ENCODE assay signal across 1 cellular context in the genomic region with DNA sequence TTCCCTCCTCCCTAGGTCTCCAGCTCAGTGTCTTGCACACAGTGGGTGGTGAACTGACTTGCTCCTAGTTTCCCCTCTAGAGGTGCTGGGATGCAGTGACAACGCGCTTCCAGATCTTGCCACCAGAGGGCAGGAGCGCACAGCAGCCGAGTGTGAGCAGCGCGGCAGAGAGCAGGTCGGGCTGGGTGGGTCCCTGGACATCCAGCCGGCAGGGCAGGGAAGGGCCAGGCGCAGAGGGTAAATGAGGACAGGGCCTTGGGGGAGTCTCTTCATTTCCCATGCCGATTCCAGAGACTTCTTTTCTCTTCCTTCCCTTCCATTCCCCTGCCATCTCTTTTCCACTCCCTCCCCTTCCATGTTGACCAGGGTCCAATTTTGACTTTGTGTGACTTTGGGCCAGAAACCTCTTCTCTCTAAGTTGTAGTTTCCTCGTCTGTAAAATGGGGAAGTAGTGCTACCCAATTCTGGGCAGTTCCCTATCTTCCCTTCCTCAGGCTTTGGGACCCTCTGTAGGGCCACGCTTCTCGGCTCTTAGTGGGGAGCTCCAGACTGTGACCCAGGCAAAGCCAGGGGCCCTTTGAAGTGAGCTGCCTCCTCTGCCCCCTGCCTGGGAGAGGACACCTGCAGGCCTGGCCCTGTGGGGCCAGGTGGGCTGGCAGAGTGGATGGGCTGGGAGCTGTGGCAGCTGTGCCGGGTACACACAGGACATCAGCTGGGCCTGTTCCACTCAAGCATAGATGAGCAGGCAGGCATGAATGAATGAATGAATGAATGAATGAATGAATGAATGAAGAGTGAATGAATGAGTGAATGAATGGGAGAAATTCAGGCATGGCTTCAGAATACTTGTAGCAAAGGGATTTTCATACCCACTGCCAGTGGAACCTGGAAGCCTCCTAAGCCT.
TF ChIP-seq lines count a peak whose summit lies in the region.

No MANE protein-coding gene starts in this region.

TF ChIP-seq in HEK293, 187 proteins besides CTCF, POLR2A, EP300 and RAD21 (continued from another document):
- TF ChIP-seq, protein P1, sequence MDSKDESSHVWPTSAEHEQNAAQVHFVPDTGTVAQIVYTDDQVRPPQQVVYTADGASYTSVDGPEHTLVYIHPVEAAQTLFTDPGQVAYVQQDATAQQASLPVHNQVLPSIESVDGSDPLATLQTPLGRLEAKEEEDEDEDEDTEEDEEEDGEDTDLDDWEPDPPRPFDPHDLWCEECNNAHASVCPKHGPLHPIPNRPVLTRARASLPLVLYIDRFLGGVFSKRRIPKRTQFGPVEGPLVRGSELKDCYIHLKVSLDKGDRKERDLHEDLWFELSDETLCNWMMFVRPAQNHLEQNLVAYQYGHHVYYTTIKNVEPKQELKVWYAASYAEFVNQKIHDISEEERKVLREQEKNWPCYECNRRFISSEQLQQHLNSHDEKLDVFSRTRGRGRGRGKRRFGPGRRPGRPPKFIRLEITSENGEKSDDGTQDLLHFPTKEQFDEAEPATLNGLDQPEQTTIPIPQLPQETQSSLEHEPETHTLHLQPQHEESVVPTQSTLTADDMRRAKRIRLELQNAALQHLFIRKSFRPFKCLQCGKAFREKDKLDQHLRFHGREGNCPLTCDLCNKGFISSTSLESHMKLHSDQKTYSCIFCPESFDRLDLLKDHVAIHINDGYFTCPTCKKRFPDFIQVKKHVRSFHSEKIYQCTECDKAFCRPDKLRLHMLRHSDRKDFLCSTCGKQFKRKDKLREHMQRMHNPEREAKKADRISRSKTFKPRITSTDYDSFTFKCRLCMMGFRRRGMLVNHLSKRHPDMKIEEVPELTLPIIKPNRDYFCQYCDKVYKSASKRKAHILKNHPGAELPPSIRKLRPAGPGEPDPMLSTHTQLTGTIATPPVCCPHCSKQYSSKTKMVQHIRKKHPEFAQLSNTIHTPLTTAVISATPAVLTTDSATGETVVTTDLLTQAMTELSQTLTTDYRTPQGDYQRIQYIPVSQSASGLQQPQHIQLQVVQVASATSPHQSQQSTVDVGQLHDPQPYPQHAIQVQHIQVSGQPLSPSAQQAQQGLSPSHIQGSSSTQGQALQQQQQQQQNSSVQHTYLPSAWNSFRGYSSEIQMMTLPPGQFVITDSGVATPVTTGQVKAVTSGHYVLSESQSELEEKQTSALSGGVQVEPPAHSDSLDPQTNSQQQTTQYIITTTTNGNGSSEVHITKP (tag by site-specific recombination; IDR thresholded peaks at IDR 0.05), result 0 out of 2 replicates have a peak, but pooled peaks have one; percentile 12
- TF ChIP-seq ZBTB48 (tag by site-specific recombination; IDR thresholded peaks at IDR 0.05) (peak; percentile 49; the same call in 1 of the 2 replicates), ZNF654 (tag by site-specific recombination; IDR thresholded peaks at IDR 0.05; ENCODE audit: low read depth) (peak; percentile 63), ZNF558 (tag by site-specific recombination; IDR thresholded peaks at IDR 0.05) (no peak), ZNF404 (tag by site-specific recombination; IDR thresholded peaks at IDR 0.05) (no peak), ZBTB1 (tag by site-specific recombination; IDR thresholded peaks at IDR 0.05) (no peak), GLI4 (tag by site-specific recombination; IDR thresholded peaks at IDR 0.05) (no peak), ZNF2 (tag by site-specific recombination; IDR thresholded peaks at IDR 0.05) (peak; percentile 85), ZNF350 (tag by site-specific recombination; IDR thresholded peaks at IDR 0.05) (no peak), ZNF292 (tag by site-specific recombination; IDR thresholded peaks at IDR 0.05; ENCODE audit: borderline replicate concordance, low read depth) (no peak), SP3 (tag by site-specific recombination; IDR thresholded peaks at IDR 0.05) (0 out of 2 replicates have a peak, but pooled peaks have one; percentile 13)
- TF ChIP-seq, protein P2, sequence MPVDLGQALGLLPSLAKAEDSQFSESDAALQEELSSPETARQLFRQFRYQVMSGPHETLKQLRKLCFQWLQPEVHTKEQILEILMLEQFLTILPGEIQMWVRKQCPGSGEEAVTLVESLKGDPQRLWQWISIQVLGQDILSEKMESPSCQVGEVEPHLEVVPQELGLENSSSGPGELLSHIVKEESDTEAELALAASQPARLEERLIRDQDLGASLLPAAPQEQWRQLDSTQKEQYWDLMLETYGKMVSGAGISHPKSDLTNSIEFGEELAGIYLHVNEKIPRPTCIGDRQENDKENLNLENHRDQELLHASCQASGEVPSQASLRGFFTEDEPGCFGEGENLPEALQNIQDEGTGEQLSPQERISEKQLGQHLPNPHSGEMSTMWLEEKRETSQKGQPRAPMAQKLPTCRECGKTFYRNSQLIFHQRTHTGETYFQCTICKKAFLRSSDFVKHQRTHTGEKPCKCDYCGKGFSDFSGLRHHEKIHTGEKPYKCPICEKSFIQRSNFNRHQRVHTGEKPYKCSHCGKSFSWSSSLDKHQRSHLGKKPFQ (tag by site-specific recombination; IDR thresholded peaks at IDR 0.05), result no peak
- TF ChIP-seq, protein P3, sequence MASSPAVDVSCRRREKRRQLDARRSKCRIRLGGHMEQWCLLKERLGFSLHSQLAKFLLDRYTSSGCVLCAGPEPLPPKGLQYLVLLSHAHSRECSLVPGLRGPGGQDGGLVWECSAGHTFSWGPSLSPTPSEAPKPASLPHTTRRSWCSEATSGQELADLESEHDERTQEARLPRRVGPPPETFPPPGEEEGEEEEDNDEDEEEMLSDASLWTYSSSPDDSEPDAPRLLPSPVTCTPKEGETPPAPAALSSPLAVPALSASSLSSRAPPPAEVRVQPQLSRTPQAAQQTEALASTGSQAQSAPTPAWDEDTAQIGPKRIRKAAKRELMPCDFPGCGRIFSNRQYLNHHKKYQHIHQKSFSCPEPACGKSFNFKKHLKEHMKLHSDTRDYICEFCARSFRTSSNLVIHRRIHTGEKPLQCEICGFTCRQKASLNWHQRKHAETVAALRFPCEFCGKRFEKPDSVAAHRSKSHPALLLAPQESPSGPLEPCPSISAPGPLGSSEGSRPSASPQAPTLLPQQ (tag by site-specific recombination; IDR thresholded peaks at IDR 0.05), result peak; percentile 75
- TF ChIP-seq, protein P4, sequence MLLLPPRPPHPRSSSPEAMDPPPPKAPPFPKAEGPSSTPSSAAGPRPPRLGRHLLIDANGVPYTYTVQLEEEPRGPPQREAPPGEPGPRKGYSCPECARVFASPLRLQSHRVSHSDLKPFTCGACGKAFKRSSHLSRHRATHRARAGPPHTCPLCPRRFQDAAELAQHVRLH (tag by site-specific recombination; IDR thresholded peaks at IDR 0.05), result no peak
